In genomic region chr1:211133393-211133840, GRCh38 we compare ENCODE assay signal across 8 cellular contexts. TPM values are rescaled to one million over a fixed set of nuclear protein-coding genes. Genes with fewer than 3 reads are reported as not detected.
A peak's percentile ranks its signal among the peaks of the same experiment; 100 is the strongest.
DNase-seq lines count a peak whose midpoint lies in the region; ATAC-seq lines count a peak whose summit lies in the region.

No MANE protein-coding gene starts in this region.

- peak overlapping the region; percentile 67 for H3K27ac ChIP-seq in layer of hippocampus (ENCODE audit: low read depth, low read length)

- peak; percentile 13 for ATAC-seq in Right ventricle myocardium superior (ENCODE audit: poor library complexity)
- no peak for ATAC-seq in Right ventricle myocardium inferior
- ATAC-seq in central memory CD8-positive, alpha-beta T cell (replicated peaks; ENCODE audit: extremely low read depth, poor library complexity, severe bottlenecking), result peak; percentile 37
- peak; percentile 57 for ATAC-seq in stimulated activated effector memory CD8-positive, alpha-beta T cell treated with anti-CD3 and anti-CD28 coated beads, Interleukin-12 subunit alpha, Interleukin-12 subunit beta, amount 100 ng/mL, for 72 hours
- no peak for ATAC-seq in GM18907 (IDR thresholded peaks at IDR 0.05; ENCODE audit: unreplicated experiment)

- H3K27me3 ChIP-seq in layer of hippocampus (ENCODE audit: control insufficient read depth, insufficient read depth, low read length), result no peaks in the 10 kb centered on the region

- no peak overlapping the region for H3K27ac Mint-ChIP-seq in central memory CD8-positive, alpha-beta T cell (ENCODE audit: low read depth)
- no peak overlapping the region for H3K27ac Mint-ChIP-seq in stimulated activated effector memory CD8-positive, alpha-beta T cell treated with anti-CD3 and anti-CD28 coated beads, Interleukin-12 subunit alpha, Interleukin-12 subunit beta, amount 100 ng/mL, for 72 hours

- intact Hi-C loops in Right ventricle myocardium superior (cut with DNase I), result loop anchor here (5.0 kb wide), 1 partner anchor 686 kb away; no protein-coding TSS in a partner anchor
- intact Hi-C loops in Right ventricle myocardium inferior (cut with DNase I), result no loop called here

- H3K4me1 Mint-ChIP-seq in central memory CD8-positive, alpha-beta T cell, result no peaks in the 10 kb centered on the region
- H3K4me1 Mint-ChIP-seq in stimulated activated effector memory CD8-positive, alpha-beta T cell treated with anti-CD3 and anti-CD28 coated beads, Interleukin-12 subunit alpha, Interleukin-12 subunit beta, amount 100 ng/mL, for 72 hours, result peaks cover 5% of the 10 kb centered on the region

- no peaks in the 10 kb centered on the region for H3K9me3 Mint-ChIP-seq in central memory CD8-positive, alpha-beta T cell
- H3K9me3 Mint-ChIP-seq in stimulated activated effector memory CD8-positive, alpha-beta T cell treated with anti-CD3 and anti-CD28 coated beads, Interleukin-12 subunit alpha, Interleukin-12 subunit beta, amount 100 ng/mL, for 72 hours, result no peaks in the 10 kb centered on the region

- peak overlapping the region; percentile 56 for H3K4me3 Mint-ChIP-seq in central memory CD8-positive, alpha-beta T cell
- H3K4me3 Mint-ChIP-seq in stimulated activated effector memory CD8-positive, alpha-beta T cell treated with anti-CD3 and anti-CD28 coated beads, Interleukin-12 subunit alpha, Interleukin-12 subunit beta, amount 100 ng/mL, for 72 hours, result peak overlapping the region; percentile 62

- DNase-seq in Right ventricle myocardium superior (no peak), Right ventricle myocardium inferior (ENCODE audit: missing footprints) (no peak), NCI-H748 (lab: John Stamatoyannopoulos, UW; ENCODE audit: unreplicated experiment) (peak; percentile 60), HuH-7 (ENCODE audit: low spot score) (no peak)
- DNase-seq in central memory CD8-positive, alpha-beta T cell (ENCODE audit: low spot score in 2 of 2), result no peak
- DNase-seq in stimulated activated effector memory CD8-positive, alpha-beta T cell treated with anti-CD3 and anti-CD28 coated beads, Interleukin-12 subunit alpha, Interleukin-12 subunit beta, amount 100 ng/mL, for 72 hours (ENCODE audit: low spot score in 2 of 2), result peak in 1 of 2 donors; percentile 49

- H3K27me3 Mint-ChIP-seq in central memory CD8-positive, alpha-beta T cell, result peaks cover 62% of the 10 kb centered on the region

- peaks cover 1% of the 10 kb centered on the region for H3K36me3 Mint-ChIP-seq in central memory CD8-positive, alpha-beta T cell (ENCODE audit: insufficient read depth)
- no peaks in the 10 kb centered on the region for H3K36me3 Mint-ChIP-seq in stimulated activated effector memory CD8-positive, alpha-beta T cell treated with anti-CD3 and anti-CD28 coated beads, Interleukin-12 subunit alpha, Interleukin-12 subunit beta, amount 100 ng/mL, for 72 hours

RNA-seq across cellular contexts. Expression of gene KCNH1, which starts 0.5 kb away (rescaled TPM):
- not detected for total RNA-seq in Right ventricle myocardium superior
- not detected for total RNA-seq in Right ventricle myocardium inferior

Comparison
In these comparisons a context has a peak if more than half of its experiments do, and no peak if none do; other contexts are left out.
1. ATAC-seq: peak in Right ventricle myocardium superior (single experiment), central memory CD8-positive, alpha-beta T cell (single experiment) and stimulated activated effector memory CD8-positive, alpha-beta T cell treated with anti-CD3 and anti-CD28 coated beads, Interleukin-12 subunit alpha, Interleukin-12 subunit beta, amount 100 ng/mL, for 72 hours (single experiment); none in Right ventricle myocardium inferior (single experiment) and GM18907 (single experiment).